1 cellular context compared by ENCODE assay signal in genomic region chr3:57570051-57570450, GRCh38.
TF ChIP-seq lines count a peak whose summit lies in the region.

No MANE protein-coding gene starts in this region.

TF ChIP-seq in HepG2, 621 proteins besides CTCF, POLR2A, EP300 and RAD21:
- TF ChIP-seq ZNF281 (CRISPR knock-in tag; IDR thresholded peaks at IDR 0.05; ENCODE audit: borderline replicate concordance) (no peak), AHR (CRISPR knock-in tag; IDR thresholded peaks at IDR 0.05) (no peak), ISL2 (CRISPR knock-in tag; IDR thresholded peaks at IDR 0.05) (no peak), ZNF468 (CRISPR knock-in tag; IDR thresholded peaks at IDR 0.05) (no peak), MATR3 (CRISPR knock-in tag; IDR thresholded peaks at IDR 0.05) (no peak), ZBTB33 (CRISPR knock-in tag; IDR thresholded peaks at IDR 0.05) (0 out of 2 replicates have a peak, but pooled peaks have one; percentile 47), ZNF33A (CRISPR knock-in tag; IDR thresholded peaks at IDR 0.05; ENCODE audit: borderline replicate concordance) (no peak)
